Comparison of ENCODE assay signal across 14 cellular contexts in the genomic region with DNA sequence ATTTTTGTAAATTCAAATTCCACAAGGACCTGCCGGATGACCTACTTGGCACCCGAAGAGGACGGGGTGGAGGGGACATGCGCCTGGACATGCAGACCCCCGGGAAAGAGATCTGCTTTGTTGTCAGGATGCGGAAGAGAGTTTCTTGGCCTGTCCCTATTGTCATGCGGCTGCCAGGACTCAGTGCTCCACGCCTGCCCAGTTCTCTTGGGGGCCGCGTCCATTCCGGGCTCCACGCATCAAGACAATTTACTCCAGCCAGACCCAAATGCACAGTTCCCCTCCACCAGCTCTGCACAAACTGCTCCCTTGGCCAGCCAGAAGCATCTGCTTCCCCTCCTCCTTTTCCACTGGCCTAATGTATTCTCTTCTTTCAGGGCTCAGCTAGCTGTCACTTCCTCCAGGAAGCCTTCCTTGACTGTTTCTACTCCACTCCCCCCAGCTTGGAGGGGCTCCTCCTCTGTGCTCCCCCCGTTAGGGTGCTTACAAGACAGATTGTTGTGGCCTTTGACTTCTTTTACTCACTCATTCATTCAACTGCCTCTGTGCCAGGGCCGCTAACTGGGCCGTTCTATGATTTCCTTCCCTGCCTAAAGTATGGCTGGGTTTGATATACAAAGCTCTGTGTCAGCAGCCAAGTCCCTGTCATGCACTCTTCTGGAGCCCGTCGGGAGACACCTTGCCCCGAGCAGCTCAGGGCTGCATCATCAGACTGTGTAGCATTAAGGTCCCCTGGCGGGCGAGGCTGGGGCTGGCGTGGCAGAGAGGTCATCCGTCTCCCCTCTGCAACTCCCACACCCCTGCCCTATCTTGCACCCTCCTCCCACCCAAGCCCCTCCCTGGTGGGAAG. TPM values are rescaled to one million over a fixed set of nuclear protein-coding genes. Genes with fewer than 3 reads are reported as not detected.
DNase-seq lines count a peak whose midpoint lies in the region; ATAC-seq, FAIRE-seq and TF ChIP-seq lines count a peak whose summit lies in the region.
"Had no signal": no experiment of that assay in that cellular context is flagged by ENCODE, and none has a peak within 500 bp of the region (broad histone marks: within the 10 kb centered on the region; RNA-seq: fewer than 3 reads in every experiment).

No MANE protein-coding gene starts in this region.

- intact Hi-C loops in HepG2 (cut with micrococcal nuclease; ENCODE audit: unreplicated experiment) (no loop called here), right lobe of liver (cut with DNase I) (no loop called here), left ventricle myocardium inferior (cut with micrococcal nuclease) (loop anchor here (10.0 kb wide), 1 partner anchor 58 kb away; no protein-coding TSS in a partner anchor)

- no peaks in the 10 kb centered on the region for H3K9me3 Mint-ChIP-seq in activated naive CD4-positive, alpha-beta T cell treated with anti-CD3 and anti-CD28 coated beads, Interleukin-2, amount 50 U/mL, for 72 hours
- H3K9me3 Mint-ChIP-seq: activated T-helper 17 cell treated with anti-CD3 and anti-CD28 coated beads, Interleukin-2, amount 50 U/mL, for 72 hours had no signal

- H3K9me3 ChIP-seq in HepG2 (ENCODE audit: low read length) (no peaks in the 10 kb centered on the region), right lobe of liver (no peaks in the 10 kb centered on the region), left ventricle myocardium inferior (replicated peaks) (no peaks in the 10 kb centered on the region)
- H3K9me3 ChIP-seq: colonic mucosa, ovary, transverse colon had no signal

- no peaks in the 10 kb centered on the region for H4K20me1 ChIP-seq in HepG2 (ENCODE audit: insufficient read depth, low read length)

- peak; percentile 38 for TF ChIP-seq CTCF in HepG2 (CRISPR knock-in tag; IDR thresholded peaks at IDR 0.05)
- no peak for TF ChIP-seq CTCF in right lobe of liver (IDR thresholded peaks at IDR 0.05)
- no peak for TF ChIP-seq CTCF in VCaP (conservative IDR thresholded peaks at IDR 0.05)
- peak; percentile 59 for TF ChIP-seq CTCF in left ventricle myocardium inferior (IDR thresholded peaks at IDR 0.05; ENCODE audit: borderline replicate concordance)

- no peak for TF ChIP-seq RAD21 in HepG2 (CRISPR knock-in tag; IDR thresholded peaks at IDR 0.05)

- H3K4me1 ChIP-seq in HepG2 (ENCODE audit: insufficient read depth, low read length) (peaks cover 52% of the 10 kb centered on the region), right lobe of liver (no peaks in the 10 kb centered on the region), left ventricle myocardium inferior (peaks cover 42% of the 10 kb centered on the region)
- H3K4me1 ChIP-seq: colonic mucosa had no signal

- DNase-seq in HepG2 (ENCODE audit: low spot score) (no peak), right lobe of liver (no peak), left ventricle myocardium inferior (peak; percentile 77), urothelium cell line (ENCODE audit: low spot score) (peak; percentile 57)
- DNase-seq in activated naive CD4-positive, alpha-beta T cell treated with anti-CD3 and anti-CD28 coated beads, Interleukin-2, amount 50 U/mL, for 72 hours (ENCODE audit: low spot score in 2 of 2): no peak
- DNase-seq: colonic mucosa, NCI-H524 treated with DMSO at 0.1 percent for 48 hours, transverse colon had no signal

- CTCF ChIA-PET in HepG2 (lab: Yijun Ruan, JAX; ENCODE audit: low intra/inter-chr PET ratio, low total read pairs): no interaction called here

- H3K79me2 ChIP-seq in HepG2 (ENCODE audit: insufficient read depth, low read length): no peaks in the 10 kb centered on the region

- FAIRE-seq in HepG2 (lab: Jason Lieb, UNC): no peak
- no peak for FAIRE-seq in urothelium cell line (lab: Jason Lieb, UNC)
- FAIRE-seq: TTC549 had no signal

- H3K27me3 ChIP-seq in HepG2 (ENCODE audit: control insufficient read depth in 1 of 2, insufficient read depth in 2 of 2, low read length in 2 of 2) (peaks cover 10 to 95% of the 10 kb centered on the region in 2 experiments; a peak in 4 of 5 replicates), right lobe of liver (peaks cover 0 to 2% of the 10 kb centered on the region in 2 donors), left ventricle myocardium inferior (ENCODE audit: low read depth) (peaks cover 79% of the 10 kb centered on the region)

- ATAC-seq in HepG2: peak; percentile 49
- ATAC-seq in right lobe of liver: no peak
- ATAC-seq in HG03045 (IDR thresholded peaks at IDR 0.05; ENCODE audit: unreplicated experiment): no peak
- ATAC-seq in activated naive CD4-positive, alpha-beta T cell treated with anti-CD3 and anti-CD28 coated beads, Interleukin-2, amount 50 U/mL, for 72 hours: no peak
- ATAC-seq in GM21825 (IDR thresholded peaks at IDR 0.05; ENCODE audit: unreplicated experiment): no peak
- ATAC-seq: activated T-helper 17 cell treated with anti-CD3 and anti-CD28 coated beads, Interleukin-2, amount 50 U/mL, for 72 hours had no signal

- BruUV-seq in HepG2 (replicated peaks; lab: Mats Ljungman, UMichigan): no TSS peak

- 57% methylated on average over 16 of the region's 22 CpGs for WGBS in HepG2 (ENCODE audit: low lambda C conversion rate)
- WGBS in right lobe of liver (ENCODE audit: insufficient coverage, low coverage, low lambda C conversion rate, missing lambda C conversion rate): 14% methylated on average over 10 of the region's 22 CpGs

- in situ Hi-C loops in HepG2 (cut with HindIII; ENCODE audit: extremely low pct_ligation_motif_present, low pct_unique_long_range_greater_than_20kb): no loop called here

- no peak overlapping the region; the same call in 1 of the 2 replicates for H3K4me2 ChIP-seq in HepG2 (ENCODE audit: low read depth, low read length)

- no peak overlapping the region for H3K27ac Mint-ChIP-seq in activated naive CD4-positive, alpha-beta T cell treated with anti-CD3 and anti-CD28 coated beads, Interleukin-2, amount 50 U/mL, for 72 hours
- H3K27ac Mint-ChIP-seq: activated T-helper 17 cell treated with anti-CD3 and anti-CD28 coated beads, Interleukin-2, amount 50 U/mL, for 72 hours had no signal

- H3K4me3 ChIP-seq in HepG2 (replicated peaks in 1 of 3; ENCODE audit: insufficient read depth in 1 of 3, low read depth in 2 of 3, low read length in 3 of 3): no peak overlapping the region
- no peak overlapping the region for H3K4me3 ChIP-seq in right lobe of liver
- H3K4me3 ChIP-seq in left ventricle myocardium inferior: peak overlapping the region; percentile 41
- H3K4me3 ChIP-seq: colonic mucosa, ovary, transverse colon had no signal

- no peaks in the 10 kb centered on the region for H3K36me3 Mint-ChIP-seq in activated naive CD4-positive, alpha-beta T cell treated with anti-CD3 and anti-CD28 coated beads, Interleukin-2, amount 50 U/mL, for 72 hours

- H3K9ac ChIP-seq in HepG2 (ENCODE audit: insufficient read depth, low read depth, low read length): no peak overlapping the region

- H2AFZ ChIP-seq in HepG2 (ENCODE audit: low read length): no peak overlapping the region

- POLR2A ChIA-PET in HepG2 (lab: Yijun Ruan, JAX): no interaction called here

- H3K27ac ChIP-seq in HepG2 (ENCODE audit: extremely low read length, insufficient read depth, low read length) (no peak overlapping the region), right lobe of liver (no peak overlapping the region), VCaP (peak overlapping the region; percentile 28), left ventricle myocardium inferior (replicated peaks) (peak overlapping the region; percentile 79)
- H3K27ac ChIP-seq: colonic mucosa, ovary, transverse colon had no signal

- H3K36me3 ChIP-seq in HepG2 (replicated peaks in 1 of 2; ENCODE audit: control insufficient read depth in 1 of 2, insufficient read depth in 2 of 2, low read length in 2 of 2): no peaks in the 10 kb centered on the region
- H3K36me3 ChIP-seq in right lobe of liver: no peaks in the 10 kb centered on the region
- no peaks in the 10 kb centered on the region for H3K36me3 ChIP-seq in left ventricle myocardium inferior
- H3K36me3 ChIP-seq: colonic mucosa, ovary, transverse colon had no signal

- TF ChIP-seq EP300 in HepG2 (IDR thresholded peaks at IDR 0.05; ENCODE audit: low read depth in 2 of 2, low read length in 2 of 2): no peak
- TF ChIP-seq EP300 in HepG2 (CRISPR knock-in tag; IDR thresholded peaks at IDR 0.05; ENCODE audit: borderline replicate concordance): no peak

- TF ChIP-seq POLR2A in HepG2 (IDR thresholded peaks at IDR 0.05; ENCODE audit: insufficient read depth in 1 of 2, low read depth in 2 of 2, low read length in 2 of 2) (no peak), right lobe of liver (IDR thresholded peaks at IDR 0.05) (no peak)

RNA-seq across cellular contexts. Expression of gene FIBCD1, which starts 6.6 kb away (rescaled TPM):
- total RNA-seq in HepG2 (2016; rRNA removed; fragmentation: Illumina TruSeq; extraction: Trizol) (0.89 TPM in 1 of 2 replicates, not detected in the other), right lobe of liver (not detected), left ventricle myocardium inferior (0.58 TPM)
- 4.4 and 6.3 TPM in 2 replicates for total RNA-seq in HepG2 (2016; cell fraction: cytosol; rRNA removed; fragmentation: Illumina TruSeq; extraction: Trizol; ENCODE audit: low read depth)
- total RNA-seq in HepG2 (2016; cell fraction: insoluble cytoplasmic fraction; rRNA removed; fragmentation: Illumina TruSeq; extraction: Trizol): 0.74 and 1.1 TPM in 2 replicates
- 2.3 and 4.5 TPM in 2 replicates for total RNA-seq in HepG2 (2016; cell fraction: membrane; rRNA removed; fragmentation: Illumina TruSeq; extraction: Trizol)
- total RNA-seq in HepG2 (2016; cell fraction: nucleus; rRNA removed; fragmentation: Illumina TruSeq; extraction: Trizol): 0.56 TPM in 1 of 2 replicates, not detected in the other
- 0.55 and 1.3 TPM in 2 replicates for polyA plus RNA-seq in HepG2 (2011; rRNA removed)
- polyA plus RNA-seq in HepG2 (2011; cell fraction: cytosol; rRNA removed): 0.55 and 1.1 TPM in 2 replicates
- 0.40 and 1.6 TPM in 2 replicates for polyA plus RNA-seq in HepG2 (2011; cell fraction: nucleus; rRNA removed)
- polyA plus RNA-seq in HepG2 (2012): 0.09 TPM in 1 of 2 replicates, not detected in the other
- polyA plus RNA-seq in HepG2 (2016; cell fraction: cytosol; fragmentation: Illumina TruSeq; extraction: Trizol; ENCODE audit: low read depth): 5.8 and 6.8 TPM in 2 replicates
- polyA plus RNA-seq in HepG2 (2016; cell fraction: insoluble cytoplasmic fraction; fragmentation: Illumina TruSeq; extraction: Trizol; ENCODE audit: low read depth): 0.68 TPM in 1 of 2 replicates, not detected in the other
- polyA plus RNA-seq in HepG2 (2016; cell fraction: membrane; fragmentation: Illumina TruSeq; extraction: Trizol; ENCODE audit: low read depth): 2.8 and 3.7 TPM in 2 replicates
- polyA plus RNA-seq in HepG2 (2016; cell fraction: nucleus; fragmentation: Illumina TruSeq; extraction: Trizol; ENCODE audit: insufficient read depth, low read depth): 0.70 and 1.6 TPM in 2 replicates
- polyA minus RNA-seq in HepG2 (2011; rRNA and poly(A)+ RNA removed; ENCODE audit: low replicate concordance): 0.92 and 8.0 TPM in 2 replicates
- polyA minus RNA-seq in HepG2 (2011; cell fraction: cytosol; rRNA and poly(A)+ RNA removed): 0.62 TPM in 1 of 2 replicates, not detected in the other
- polyA minus RNA-seq in HepG2 (2011; cell fraction: nucleus; rRNA and poly(A)+ RNA removed): 1.3 TPM in 1 of 2 replicates, not detected in the other
- total RNA-seq in activated naive CD4-positive, alpha-beta T cell treated with anti-CD3 and anti-CD28 coated beads, Interleukin-2, amount 50 U/mL, for 72 hours: not detected
- total RNA-seq: activated T-helper 17 cell treated with anti-CD3 and anti-CD28 coated beads, Interleukin-2, amount 50 U/mL, for 72 hours had no signal

RNA-seq across cellular contexts. Expression of gene QRFP, which starts 35.8 kb away (rescaled TPM):
- not detected in 2 replicates for total RNA-seq in HepG2 (2016; rRNA removed; fragmentation: Illumina TruSeq; extraction: Trizol)
- total RNA-seq in HepG2 (2016; cell fraction: cytosol; rRNA removed; fragmentation: Illumina TruSeq; extraction: Trizol; ENCODE audit: low read depth): not detected in 2 replicates
- total RNA-seq in HepG2 (2016; cell fraction: insoluble cytoplasmic fraction; rRNA removed; fragmentation: Illumina TruSeq; extraction: Trizol): not detected in 2 replicates
- total RNA-seq in HepG2 (2016; cell fraction: membrane; rRNA removed; fragmentation: Illumina TruSeq; extraction: Trizol): not detected in 2 replicates
- not detected in 2 replicates for total RNA-seq in HepG2 (2016; cell fraction: nucleus; rRNA removed; fragmentation: Illumina TruSeq; extraction: Trizol)
- polyA plus RNA-seq in HepG2 (2011; rRNA removed): not detected in 2 replicates
- not detected in 2 replicates for polyA plus RNA-seq in HepG2 (2011; cell fraction: cytosol; rRNA removed)
- polyA plus RNA-seq in HepG2 (2011; cell fraction: nucleus; rRNA removed): not detected in 2 replicates
- 0.15 TPM in 1 of 2 replicates, not detected in the other for polyA plus RNA-seq in HepG2 (2012)
- polyA plus RNA-seq in HepG2 (2016; cell fraction: cytosol; fragmentation: Illumina TruSeq; extraction: Trizol; ENCODE audit: low read depth): not detected in 2 replicates
- polyA plus RNA-seq in HepG2 (2016; cell fraction: insoluble cytoplasmic fraction; fragmentation: Illumina TruSeq; extraction: Trizol; ENCODE audit: low read depth): not detected in 2 replicates
- polyA plus RNA-seq in HepG2 (2016; cell fraction: membrane; fragmentation: Illumina TruSeq; extraction: Trizol; ENCODE audit: low read depth): not detected in 2 replicates
- not detected in 2 replicates for polyA plus RNA-seq in HepG2 (2016; cell fraction: nucleus; fragmentation: Illumina TruSeq; extraction: Trizol; ENCODE audit: insufficient read depth, low read depth)
- polyA minus RNA-seq in HepG2 (2011; rRNA and poly(A)+ RNA removed; ENCODE audit: low replicate concordance): not detected in 2 replicates
- polyA minus RNA-seq in HepG2 (2011; cell fraction: cytosol; rRNA and poly(A)+ RNA removed): not detected in 2 replicates
- polyA minus RNA-seq in HepG2 (2011; cell fraction: nucleus; rRNA and poly(A)+ RNA removed): not detected in 2 replicates
- 1 to 10 TPM in 1 of 6 experiments, not detected in 5; 3.3 TPM for total RNA-seq in right lobe of liver
- total RNA-seq in left ventricle myocardium inferior: not detected
- not detected for total RNA-seq in activated naive CD4-positive, alpha-beta T cell treated with anti-CD3 and anti-CD28 coated beads, Interleukin-2, amount 50 U/mL, for 72 hours
- total RNA-seq: activated T-helper 17 cell treated with anti-CD3 and anti-CD28 coated beads, Interleukin-2, amount 50 U/mL, for 72 hours; ovary; transverse colon had no signal
- polyA plus RNA-seq: ovary had no signal

Comparison
In these comparisons a context has a peak if more than half of its experiments do, and no peak if none do; other contexts are left out.
1. CTCF ChIP-seq: peak in HepG2 (single experiment) and left ventricle myocardium inferior (single experiment); none in right lobe of liver (0 of 4) and VCaP (single experiment).
2. DNase-seq: peak in left ventricle myocardium inferior (single experiment) and urothelium cell line (single experiment); none in HepG2 (single experiment), right lobe of liver (0 of 3) and activated naive CD4-positive, alpha-beta T cell treated with anti-CD3 and anti-CD28 coated beads, Interleukin-2, amount 50 U/mL, for 72 hours (0 of 2).
3. H3K27ac ChIP-seq: peak in VCaP (single experiment) and left ventricle myocardium inferior (single experiment); none in HepG2 (single experiment) and right lobe of liver (0 of 3).